ENCODE assay signal across 1 cellular context in the genomic region with DNA sequence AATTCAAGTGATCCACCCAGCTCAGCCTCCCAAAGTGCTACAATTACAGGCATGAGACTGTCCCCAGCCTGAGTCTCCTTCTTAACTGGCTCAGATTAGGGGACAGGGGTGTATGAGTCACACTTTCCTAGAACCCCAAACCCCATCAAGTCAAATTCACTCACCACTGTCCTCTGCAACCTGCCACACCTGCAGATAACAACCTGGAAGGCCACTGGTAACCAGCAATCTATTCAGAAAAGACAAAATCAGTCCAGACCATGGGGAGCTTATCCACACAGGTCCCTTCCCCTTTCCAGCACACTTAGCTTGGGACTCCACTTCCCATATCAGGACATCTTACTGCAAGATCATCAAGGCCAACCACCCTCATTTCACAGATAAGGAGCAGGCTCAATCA.
A peak's percentile ranks its signal among the peaks of the same experiment; 100 is the strongest.
TF ChIP-seq lines count a peak whose summit lies in the region.

No MANE protein-coding gene starts in this region.

TF ChIP-seq in K562, 482 proteins besides CTCF, POLR2A, EP300 and RAD21 (continued from another document and continues in another):
- TF ChIP-seq SP2 (IDR thresholded peaks at IDR 0.05; ENCODE audit: extremely low read depth, low read depth, low read length, poor library complexity, severe bottlenecking) (no peak), ZKSCAN1 (IDR thresholded peaks at IDR 0.05; ENCODE audit: low read depth, low read length) (no peak), ZBTB5 (IDR thresholded peaks at IDR 0.05) (no peak), MAFF (IDR thresholded peaks at IDR 0.05; ENCODE audit: low read length) (no peak), HSF4 (CRISPR knock-in tag; IDR thresholded peaks at IDR 0.05; ENCODE audit: borderline replicate concordance) (no peak), ZNF445 (CRISPR knock-in tag; IDR thresholded peaks at IDR 0.05; ENCODE audit: low read depth) (no peak), SUPT5H (IDR thresholded peaks at IDR 0.05) (no peak), RBBP5 (IDR thresholded peaks at IDR 0.05; ENCODE audit: borderline replicate concordance, insufficient read depth, low read length, poor library complexity, severe bottlenecking) (no peak), ZNF79 (CRISPR knock-in tag; IDR thresholded peaks at IDR 0.05; ENCODE audit: low read depth) (no peak), HMBOX1 (IDR thresholded peaks at IDR 0.05) (peak; percentile 54; the same call in 1 of the 2 replicates), SLC30A9 (CRISPR knock-in tag; IDR thresholded peaks at IDR 0.05) (no peak), BRD4 (IDR thresholded peaks at IDR 0.05) (no peak), ZNF785 (CRISPR knock-in tag; IDR thresholded peaks at IDR 0.05) (no peak), THRB (CRISPR knock-in tag; conservative IDR thresholded peaks at IDR 0.05) (no peak), SMAD1 (IDR thresholded peaks at IDR 0.05; ENCODE audit: low read depth, low read length, partially characterized antibody) (no peak), TFAP4 (CRISPR knock-in tag; IDR thresholded peaks at IDR 0.05; ENCODE audit: borderline replicate concordance) (no peak), CHD2 (IDR thresholded peaks at IDR 0.05; ENCODE audit: low read depth, low read length) (no peak), RBM22 (IDR thresholded peaks at IDR 0.05; ENCODE audit: low read depth, low read length, poor library complexity, severe bottlenecking) (no peak), TARDBP (IDR thresholded peaks at IDR 0.05) (no peak), CEBPG (CRISPR knock-in tag; IDR thresholded peaks at IDR 0.05) (no peak), CEBPG (tag; conservative IDR thresholded peaks at IDR 0.05 in 1 of 2, IDR thresholded peaks at IDR 0.05 in 1 of 2) (no peak), CTCFL (IDR thresholded peaks at IDR 0.05; ENCODE audit: borderline replicate concordance, insufficient read depth, low read depth, low read length, poor library complexity, severe bottlenecking) (no peak), NCOA1 (IDR thresholded peaks at IDR 0.05; ENCODE audit: low read depth) (no peak), EWSR1 (IDR thresholded peaks at IDR 0.05; ENCODE audit: borderline replicate concordance, low read depth, partially characterized antibody) (no peak), CBFA2T2 (conservative IDR thresholded peaks at IDR 0.05) (peak; percentile 58; the same call in 1 of the 2 replicates), PHB (CRISPR knock-in tag; IDR thresholded peaks at IDR 0.05) (no peak), TCF15 (CRISPR knock-in tag; IDR thresholded peaks at IDR 0.05) (no peak), PRMT5 (CRISPR knock-in tag; IDR thresholded peaks at IDR 0.05) (no peak), DACH1 (IDR thresholded peaks at IDR 0.05; ENCODE audit: partially characterized antibody) (no peak), SIX5 (IDR thresholded peaks at IDR 0.05; ENCODE audit: borderline replicate concordance in 1 of 2, insufficient read depth in 1 of 2, low read depth in 1 of 2, low read length in 2 of 2) (no peak), MED1 (CRISPR knock-in tag; IDR thresholded peaks at IDR 0.05; ENCODE audit: borderline replicate concordance) (no peak), PPARD (CRISPR knock-in tag; IDR thresholded peaks at IDR 0.05) (no peak), ZEB2 (IDR thresholded peaks at IDR 0.05) (peak; percentile 52; the same call in 1 of the 2 replicates), MBD1 (CRISPR knock-in tag; IDR thresholded peaks at IDR 0.05) (no peak), ZC3H11A (IDR thresholded peaks at IDR 0.05; ENCODE audit: low read depth, low read length) (no peak), ZNF263 (CRISPR knock-in tag; IDR thresholded peaks at IDR 0.05; ENCODE audit: borderline replicate concordance) (no peak)
- TF ChIP-seq, protein P1, sequence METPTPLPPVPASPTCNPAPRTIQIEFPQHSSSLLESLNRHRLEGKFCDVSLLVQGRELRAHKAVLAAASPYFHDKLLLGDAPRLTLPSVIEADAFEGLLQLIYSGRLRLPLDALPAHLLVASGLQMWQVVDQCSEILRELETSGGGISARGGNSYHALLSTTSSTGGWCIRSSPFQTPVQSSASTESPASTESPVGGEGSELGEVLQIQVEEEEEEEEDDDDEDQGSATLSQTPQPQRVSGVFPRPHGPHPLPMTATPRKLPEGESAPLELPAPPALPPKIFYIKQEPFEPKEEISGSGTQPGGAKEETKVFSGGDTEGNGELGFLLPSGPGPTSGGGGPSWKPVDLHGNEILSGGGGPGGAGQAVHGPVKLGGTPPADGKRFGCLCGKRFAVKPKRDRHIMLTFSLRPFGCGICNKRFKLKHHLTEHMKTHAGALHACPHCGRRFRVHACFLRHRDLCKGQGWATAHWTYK (CRISPR knock-in tag; IDR thresholded peaks at IDR 0.05): no peak
- TF ChIP-seq, protein P2, sequence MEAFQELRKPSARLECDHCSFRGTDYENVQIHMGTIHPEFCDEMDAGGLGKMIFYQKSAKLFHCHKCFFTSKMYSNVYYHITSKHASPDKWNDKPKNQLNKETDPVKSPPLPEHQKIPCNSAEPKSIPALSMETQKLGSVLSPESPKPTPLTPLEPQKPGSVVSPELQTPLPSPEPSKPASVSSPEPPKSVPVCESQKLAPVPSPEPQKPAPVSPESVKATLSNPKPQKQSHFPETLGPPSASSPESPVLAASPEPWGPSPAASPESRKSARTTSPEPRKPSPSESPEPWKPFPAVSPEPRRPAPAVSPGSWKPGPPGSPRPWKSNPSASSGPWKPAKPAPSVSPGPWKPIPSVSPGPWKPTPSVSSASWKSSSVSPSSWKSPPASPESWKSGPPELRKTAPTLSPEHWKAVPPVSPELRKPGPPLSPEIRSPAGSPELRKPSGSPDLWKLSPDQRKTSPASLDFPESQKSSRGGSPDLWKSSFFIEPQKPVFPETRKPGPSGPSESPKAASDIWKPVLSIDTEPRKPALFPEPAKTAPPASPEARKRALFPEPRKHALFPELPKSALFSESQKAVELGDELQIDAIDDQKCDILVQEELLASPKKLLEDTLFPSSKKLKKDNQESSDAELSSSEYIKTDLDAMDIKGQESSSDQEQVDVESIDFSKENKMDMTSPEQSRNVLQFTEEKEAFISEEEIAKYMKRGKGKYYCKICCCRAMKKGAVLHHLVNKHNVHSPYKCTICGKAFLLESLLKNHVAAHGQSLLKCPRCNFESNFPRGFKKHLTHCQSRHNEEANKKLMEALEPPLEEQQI (IDR thresholded peaks at IDR 0.05): no peak
- TF ChIP-seq, protein P3, sequence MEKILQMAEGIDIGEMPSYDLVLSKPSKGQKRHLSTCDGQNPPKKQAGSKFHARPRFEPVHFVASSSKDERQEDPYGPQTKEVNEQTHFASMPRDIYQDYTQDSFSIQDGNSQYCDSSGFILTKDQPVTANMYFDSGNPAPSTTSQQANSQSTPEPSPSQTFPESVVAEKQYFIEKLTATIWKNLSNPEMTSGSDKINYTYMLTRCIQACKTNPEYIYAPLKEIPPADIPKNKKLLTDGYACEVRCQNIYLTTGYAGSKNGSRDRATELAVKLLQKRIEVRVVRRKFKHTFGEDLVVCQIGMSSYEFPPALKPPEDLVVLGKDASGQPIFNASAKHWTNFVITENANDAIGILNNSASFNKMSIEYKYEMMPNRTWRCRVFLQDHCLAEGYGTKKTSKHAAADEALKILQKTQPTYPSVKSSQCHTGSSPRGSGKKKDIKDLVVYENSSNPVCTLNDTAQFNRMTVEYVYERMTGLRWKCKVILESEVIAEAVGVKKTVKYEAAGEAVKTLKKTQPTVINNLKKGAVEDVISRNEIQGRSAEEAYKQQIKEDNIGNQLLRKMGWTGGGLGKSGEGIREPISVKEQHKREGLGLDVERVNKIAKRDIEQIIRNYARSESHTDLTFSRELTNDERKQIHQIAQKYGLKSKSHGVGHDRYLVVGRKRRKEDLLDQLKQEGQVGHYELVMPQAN (IDR thresholded peaks at IDR 0.05; ENCODE audit: borderline replicate concordance): no peak
- TF ChIP-seq, protein P4, sequence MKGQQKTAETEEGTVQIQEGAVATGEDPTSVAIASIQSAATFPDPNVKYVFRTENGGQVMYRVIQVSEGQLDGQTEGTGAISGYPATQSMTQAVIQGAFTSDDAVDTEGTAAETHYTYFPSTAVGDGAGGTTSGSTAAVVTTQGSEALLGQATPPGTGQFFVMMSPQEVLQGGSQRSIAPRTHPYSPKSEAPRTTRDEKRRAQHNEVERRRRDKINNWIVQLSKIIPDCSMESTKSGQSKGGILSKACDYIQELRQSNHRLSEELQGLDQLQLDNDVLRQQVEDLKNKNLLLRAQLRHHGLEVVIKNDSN (CRISPR knock-in tag; IDR thresholded peaks at IDR 0.05): no peak
- TF ChIP-seq, protein P5, sequence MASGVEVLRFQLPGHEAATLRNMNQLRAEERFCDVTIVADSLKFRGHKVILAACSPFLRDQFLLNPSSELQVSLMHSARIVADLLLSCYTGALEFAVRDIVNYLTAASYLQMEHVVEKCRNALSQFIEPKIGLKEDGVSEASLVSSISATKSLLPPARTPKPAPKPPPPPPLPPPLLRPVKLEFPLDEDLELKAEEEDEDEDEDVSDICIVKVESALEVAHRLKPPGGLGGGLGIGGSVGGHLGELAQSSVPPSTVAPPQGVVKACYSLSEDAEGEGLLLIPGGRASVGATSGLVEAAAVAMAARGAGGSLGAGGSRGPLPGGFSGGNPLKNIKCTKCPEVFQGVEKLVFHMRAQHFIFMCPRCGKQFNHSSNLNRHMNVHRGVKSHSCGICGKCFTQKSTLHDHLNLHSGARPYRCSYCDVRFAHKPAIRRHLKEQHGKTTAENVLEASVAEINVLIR (CRISPR knock-in tag; IDR thresholded peaks at IDR 0.05): no peak
